In the genomic region with DNA sequence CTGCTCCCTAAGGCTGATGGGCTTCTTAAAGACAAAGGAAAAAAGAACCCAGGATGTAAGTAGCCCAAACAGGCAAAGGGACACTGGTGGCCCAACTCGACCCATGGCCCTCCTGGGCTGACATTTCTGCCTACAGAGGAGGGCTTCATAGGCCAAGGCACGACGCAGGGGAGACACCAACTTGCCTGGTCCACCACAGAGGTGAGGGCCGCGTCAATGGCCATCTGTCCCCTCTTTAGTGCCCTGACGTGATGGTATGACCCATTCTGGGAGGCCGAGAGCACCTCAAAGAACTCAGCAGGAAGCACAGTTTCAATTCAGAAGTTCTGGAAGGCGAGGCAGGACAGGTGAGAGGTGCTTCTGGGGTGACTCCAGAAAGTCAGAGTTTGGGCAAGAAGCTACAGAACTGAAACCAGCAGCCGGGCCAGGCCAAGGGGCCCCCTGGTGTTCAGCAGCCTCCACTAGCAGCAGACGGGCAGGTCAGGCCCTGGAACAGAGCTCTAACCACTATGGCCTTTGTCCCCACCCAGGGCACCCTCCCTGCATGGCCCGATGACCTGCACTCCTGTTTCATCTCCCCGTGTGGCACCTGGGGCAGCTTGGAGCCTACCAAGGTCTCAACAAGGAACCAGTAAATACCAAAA, we compare ENCODE assay signal across 14 cellular contexts. TPM values are rescaled to one million over a fixed set of nuclear protein-coding genes. Genes with fewer than 3 reads are reported as not detected.
DNase-seq lines count a peak whose midpoint lies in the region; ATAC-seq and TF ChIP-seq lines count a peak whose summit lies in the region.
"Had no signal": no experiment of that assay in that cellular context is flagged by ENCODE, and none has a peak within 500 bp of the region (broad histone marks: within the 10 kb centered on the region; RNA-seq: fewer than 3 reads in every experiment).

No MANE protein-coding gene starts in this region.

- H3K36me3 ChIP-seq in DND-41 (ENCODE audit: insufficient read depth, low read length) (no peaks in the 10 kb centered on the region), GM23248 (ENCODE audit: low read depth) (no peaks in the 10 kb centered on the region), lower lobe of right lung (no peaks in the 10 kb centered on the region)

- H3K27ac Mint-ChIP-seq in T-helper 17 cell: peak overlapping the region; percentile 11
- H3K27ac Mint-ChIP-seq: activated naive CD8-positive, alpha-beta T cell; T-helper 1 cell treated with Interleukin-12 subunit alpha and Interleukin-12 subunit beta and Interleukin-4 antibody, amounts not matched to agents 30 μg/mL and 1 μg/mL, for 36 hours had no signal

- TF ChIP-seq CTCF in DND-41 (IDR thresholded peaks at IDR 0.05; ENCODE audit: borderline replicate concordance, extremely low read depth, low read length, poor library complexity, severe bottlenecking): peak; percentile 9
- peak; percentile 29 for TF ChIP-seq CTCF in lower lobe of right lung (IDR thresholded peaks at IDR 0.05)

- ATAC-seq in DND-41 (ENCODE audit: insufficient read depth, low read depth) (no peak), T-helper 17 cell (no peak), lower lobe of right lung (no peak)

- H3K9me2 ChIP-seq in GM23248 (ENCODE audit: insufficient read depth): no peaks in the 10 kb centered on the region

- no peak overlapping the region for H3K4me3 Mint-ChIP-seq in T-helper 17 cell
- H3K4me3 Mint-ChIP-seq: activated naive CD8-positive, alpha-beta T cell; T-helper 1 cell treated with Interleukin-12 subunit alpha and Interleukin-12 subunit beta and Interleukin-4 antibody, amounts not matched to agents 30 μg/mL and 1 μg/mL, for 36 hours had no signal

- H3K4me1 Mint-ChIP-seq in T-helper 17 cell: no peaks in the 10 kb centered on the region

- H3K27ac ChIP-seq in DND-41 (ENCODE audit: low read length): no peak overlapping the region
- H3K27ac ChIP-seq in GM23248: no peak overlapping the region
- H3K27ac ChIP-seq in lower lobe of right lung: no peak overlapping the region

- DNase-seq in DND-41: no peak
- peak; percentile 31 for DNase-seq in GM23248
- no peak for DNase-seq in T-helper 17 cell
- no peak for DNase-seq in lower lobe of right lung
- no peak for DNase-seq in NCI-H82 (lab: John Stamatoyannopoulos, UW)
- no peak for DNase-seq in mesenteric fat pad (ENCODE audit: low spot score)
- DNase-seq in stimulated activated CD4-positive, alpha-beta T cell treated with anti-CD3 and anti-CD28 coated beads, Interleukin-4, amount 100 ng/mL, for 24 hours: no peak
- no peak for DNase-seq in activated CD4-positive, alpha-beta T cell treated with anti-CD3 and anti-CD28 coated beads, Interleukin-2, amount 50 U/mL, for 4 hours
- DNase-seq: activated CD8-positive, alpha-beta memory T cell treated with anti-CD3 and anti-CD28 coated beads for 24 hours; foreskin melanocyte; NCI-H1694; stimulated activated CD8-positive, alpha-beta memory T cell treated with anti-CD3 and anti-CD28 coated beads, Interleukin-4, amount 100 ng/mL, for 48 hours had no signal

- no peaks in the 10 kb centered on the region for H3K4me1 ChIP-seq in DND-41 (ENCODE audit: insufficient read depth, low read length)
- no peaks in the 10 kb centered on the region for H3K4me1 ChIP-seq in GM23248 (ENCODE audit: insufficient read depth)
- H3K4me1 ChIP-seq in lower lobe of right lung: no peaks in the 10 kb centered on the region

- H2AFZ ChIP-seq in DND-41 (ENCODE audit: low read depth, low read length): no peak overlapping the region
- H2AFZ ChIP-seq in GM23248: no peak overlapping the region

- H3K9me3 ChIP-seq in DND-41 (ENCODE audit: insufficient read depth, low read length, severe bottlenecking) (no peaks in the 10 kb centered on the region), GM23248 (ENCODE audit: low read depth) (no peaks in the 10 kb centered on the region), T-helper 17 cell (ENCODE audit: control insufficient read depth, low read length, poor library complexity, severe bottlenecking) (no peaks in the 10 kb centered on the region), lower lobe of right lung (no peaks in the 10 kb centered on the region)

- no peaks in the 10 kb centered on the region for H3K79me2 ChIP-seq in DND-41 (ENCODE audit: insufficient read depth, low read length)
- H3K79me2 ChIP-seq in GM23248 (ENCODE audit: insufficient read depth): no peaks in the 10 kb centered on the region

- WGBS in GM23248 (ENCODE audit: low coverage in 1 of 2, low lambda C conversion rate in 2 of 2, missing lambda C conversion rate in 2 of 2), 2 experiments: 84 to 88% methylated on average over 12 of the region's 12 CpGs

- H3K4me2 ChIP-seq in DND-41 (ENCODE audit: insufficient read depth, low read length) (no peak overlapping the region), GM23248 (ENCODE audit: unreplicated experiment) (no peak overlapping the region)

- H3F3A ChIP-seq in GM23248 (ENCODE audit: insufficient read depth): no peaks in the 10 kb centered on the region

- H3K36me3 Mint-ChIP-seq in T-helper 17 cell (ENCODE audit: low read depth): no peaks in the 10 kb centered on the region
- H3K36me3 Mint-ChIP-seq: activated naive CD8-positive, alpha-beta T cell had no signal

- no peak overlapping the region for H3K9ac ChIP-seq in DND-41 (ENCODE audit: low read depth, low read length)
- H3K9ac ChIP-seq in GM23248: no peak overlapping the region

- no peaks in the 10 kb centered on the region for H3K27me3 Mint-ChIP-seq in T-helper 17 cell
- H3K27me3 Mint-ChIP-seq: activated naive CD8-positive, alpha-beta T cell had no signal

- no peaks in the 10 kb centered on the region for H4K20me1 ChIP-seq in DND-41 (ENCODE audit: insufficient read depth, low read length)
- H4K20me1 ChIP-seq in GM23248 (ENCODE audit: insufficient read depth): no peaks in the 10 kb centered on the region

- in situ Hi-C loops in GM23248 (cut with MboI): no loop called here

- intact Hi-C loops in lower lobe of right lung (cut with DNase I): no loop called here

- H3K4me3 ChIP-seq in DND-41 (ENCODE audit: low read depth in 1 of 2, low read length in 2 of 2) (no peak overlapping the region), GM23248 (no peak overlapping the region), lower lobe of right lung (no peak overlapping the region)

- H3K27me3 ChIP-seq in DND-41 (ENCODE audit: insufficient read depth, low read length, poor library complexity): no peaks in the 10 kb centered on the region
- no peaks in the 10 kb centered on the region for H3K27me3 ChIP-seq in GM23248 (replicated peaks; ENCODE audit: insufficient read depth)
- no peaks in the 10 kb centered on the region for H3K27me3 ChIP-seq in lower lobe of right lung (ENCODE audit: low read depth)

RNA-seq across cellular contexts. Expression of a gene that starts 45.1 kb away (rescaled TPM):
- total RNA-seq in GM23248 (2014; rRNA removed; shearing (Covaris generic)): 10.6 and 12.5 TPM in 2 replicates
- 33.2 and 33.5 TPM in 2 replicates for polyA plus RNA-seq in GM23248 (2016; fragmentation: Nextera tagmentation; extraction: Ambion mirVana)
- total RNA-seq in T-helper 17 cell: 10 to 100 TPM; 48.2 to 55.3 TPM
- total RNA-seq in lower lobe of right lung: 28.1 TPM
- total RNA-seq in mesenteric fat pad: 38.5 TPM
